Comparison of ENCODE assay signal across 12 cellular contexts in the genomic region with DNA sequence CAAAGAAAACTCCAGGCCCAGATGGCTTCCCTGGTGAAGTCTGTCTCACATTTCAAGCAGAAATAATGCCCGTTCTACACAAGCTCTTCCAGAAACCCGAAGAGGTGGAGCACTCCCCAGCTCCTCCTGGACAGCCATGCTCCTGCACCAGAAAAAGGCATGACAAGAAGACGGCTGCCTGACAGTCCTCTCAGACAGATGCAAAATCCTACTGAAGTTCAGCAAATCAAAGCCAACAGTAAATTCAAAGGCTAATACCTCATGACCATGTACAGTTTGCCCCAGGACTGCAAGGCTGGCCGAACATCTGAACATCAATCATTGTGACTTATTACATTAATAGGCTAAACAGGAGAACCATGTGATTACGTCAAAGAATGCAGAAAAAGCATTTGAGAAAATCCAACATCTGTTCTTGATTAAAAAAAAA. TPM values are rescaled to one million over a fixed set of nuclear protein-coding genes. Genes with fewer than 3 reads are reported as not detected.
DNase-seq lines count a peak whose midpoint lies in the region; ATAC-seq and TF ChIP-seq lines count a peak whose summit lies in the region.
"Had no signal": no experiment of that assay in that cellular context is flagged by ENCODE, and none has a peak within 500 bp of the region (broad histone marks: within the 10 kb centered on the region; RNA-seq: fewer than 3 reads in every experiment).

No MANE protein-coding gene starts in this region.

- no peak overlapping the region for H3K9ac ChIP-seq in adipocyte (ENCODE audit: low read length)

- peaks cover 28 to 34% of the 10 kb centered on the region in 2 donors for H3K4me1 Mint-ChIP-seq in immature natural killer cell

- no TSS peak for BruUV-seq in A673 (replicated peaks; lab: Mats Ljungman, UMichigan)

- ATAC-seq in GM18519 (IDR thresholded peaks at IDR 0.05; ENCODE audit: low FRiP score, unreplicated experiment) = no peak

- no peaks in the 10 kb centered on the region for H3K36me3 ChIP-seq in A673 (ENCODE audit: insufficient read depth, low read length, poor library complexity, severe bottlenecking)
- no peaks in the 10 kb centered on the region for H3K36me3 ChIP-seq in adipocyte (ENCODE audit: control insufficient read depth, insufficient read depth, low read length, severe bottlenecking)
- H3K36me3 ChIP-seq: adrenal gland, thyroid gland had no signal

- peak overlapping the region in 5 of 6 donors; percentile 91 to 100 (median 97) for H3K27ac Mint-ChIP-seq in immature natural killer cell

- peaks cover 3 to 19% (median 8%) of the 10 kb centered on the region in 3 donors for H3K36me3 Mint-ChIP-seq in immature natural killer cell

- no peak for TF ChIP-seq CTCF in A673 (conservative IDR thresholded peaks at IDR 0.05; ENCODE audit: low read depth, low read length)

- in situ Hi-C loops in G401 (cut with HindIII; ENCODE audit: low sequenced_read_pairs) = no loop called here

- peaks cover 10 to 14% (median 11%) of the 10 kb centered on the region in 3 donors for H3K27me3 Mint-ChIP-seq in immature natural killer cell (ENCODE audit: low read depth in 3 of 3)
- H3K27me3 Mint-ChIP-seq: B cell had no signal

- H3K9me3 Mint-ChIP-seq in immature natural killer cell = no peaks in the 10 kb centered on the region

- H3K27me3 ChIP-seq in A673 (replicated peaks; ENCODE audit: insufficient read depth, low read depth, low read length, poor library complexity) = no peaks in the 10 kb centered on the region
- peaks cover 4% of the 10 kb centered on the region for H3K27me3 ChIP-seq in adipocyte (replicated peaks; ENCODE audit: control insufficient read depth, insufficient read depth, low read length)
- H3K27me3 ChIP-seq: adrenal gland, thyroid gland had no signal

- DNase-seq in A673 (ENCODE audit: low spot score) (peak; percentile 50), G401 (ENCODE audit: low spot score) (peak; percentile 71), adipocyte (ENCODE audit: low read depth) (peak; percentile 80), immature natural killer cell (no peak), HuH-7 (ENCODE audit: low spot score) (no peak), Ammon's horn (ENCODE audit: low spot score) (no peak)
- DNase-seq in activated CD4-positive, alpha-beta T cell treated with anti-CD3 and anti-CD28 coated beads, Interleukin-2, amount 50 U/mL, for 1 hour = no peak
- DNase-seq: NCI-H2227 treated with DMSO at 0.1 percent for 48 hours had no signal

- POLR2A ChIA-PET in A673 (lab: Charles Lee; ENCODE audit: low non-redundant PET) = no interaction called here

- H3K4me3 Mint-ChIP-seq in immature natural killer cell = peak overlapping the region in 2 of 5 donors; percentile 53 to 57
- H3K4me3 Mint-ChIP-seq: B cell had no signal

- H3K4me1 ChIP-seq in A673 (ENCODE audit: insufficient read depth, low read length, poor library complexity, severe bottlenecking) (peaks cover 9% of the 10 kb centered on the region), adipocyte (ENCODE audit: control insufficient read depth, insufficient read depth, low read length) (peaks cover 14% of the 10 kb centered on the region)
- H3K4me1 ChIP-seq: thyroid gland had no signal

- CTCF ChIA-PET in A673 (lab: Charles Lee) = no interaction called here

- H3K9me3 ChIP-seq in A673 (ENCODE audit: low read depth, low read length, poor library complexity, severe bottlenecking) = no peaks in the 10 kb centered on the region
- no peaks in the 10 kb centered on the region for H3K9me3 ChIP-seq in adipocyte (ENCODE audit: control insufficient read depth, low read length)
- H3K9me3 ChIP-seq: adrenal gland, thyroid gland had no signal

- H3K27ac ChIP-seq in A673 (ENCODE audit: low read depth, low read length, poor library complexity, severe bottlenecking) = no peak overlapping the region
- H3K27ac ChIP-seq: thyroid gland had no signal

- H3K4me3 ChIP-seq in A673 (ENCODE audit: low read depth, low read length, poor library complexity, severe bottlenecking) = no peak overlapping the region
- no peak overlapping the region for H3K4me3 ChIP-seq in adipocyte (ENCODE audit: low read length)
- H3K4me3 ChIP-seq: adrenal gland, thyroid gland had no signal

- intact Hi-C loops in A673 (cut with micrococcal nuclease; ENCODE audit: unreplicated experiment) = no loop called here

RNA-seq across cellular contexts. Expression of a gene that starts 30.8 kb away (rescaled TPM):
- 9.1 and 12.7 TPM in 2 replicates for total RNA-seq in A673 (2021)
- total RNA-seq in G401 (2014; rRNA removed; shearing (Covaris generic)) = 53.2 and 72.2 TPM in 2 replicates
- 10 to 100 TPM; 55.0 to 56.1 (median 55.0) TPM for polyA plus RNA-seq in immature natural killer cell

RNA-seq across cellular contexts. Expression of a gene that starts 50.8 kb away (rescaled TPM):
- 25.6 and 27.7 TPM in 2 replicates for total RNA-seq in A673 (2021)
- total RNA-seq in G401 (2014; rRNA removed; shearing (Covaris generic)) = 12.3 and 15.5 TPM in 2 replicates
- 10 to 100 TPM; 12.8 to 21.7 (median 16.5) TPM for polyA plus RNA-seq in immature natural killer cell

RNA-seq across cellular contexts. Expression of a gene that starts 50.8 kb away (rescaled TPM):
- 2.5 and 4.0 TPM in 2 replicates for total RNA-seq in A673 (2021)
- total RNA-seq in G401 (2014; rRNA removed; shearing (Covaris generic)) = 0.17 and 0.49 TPM in 2 replicates
- polyA plus RNA-seq in immature natural killer cell = 1 to 10 TPM in 1 of 3 donors, under 1 TPM in 1, not detected in 1; 0.41 to 1.6 TPM

Comparison
In these comparisons a context has a peak if more than half of its experiments do, and no peak if none do; other contexts are left out.
1. DNase-seq: peak in A673 (single experiment), G401 (single experiment) and adipocyte (single experiment); none in immature natural killer cell (0 of 3), HuH-7 (single experiment), Ammon's horn (single experiment) and activated CD4-positive, alpha-beta T cell treated with anti-CD3 and anti-CD28 coated beads, Interleukin-2, amount 50 U/mL, for 1 hour (single experiment).